ENCODE assay signal across 9 cellular contexts in the genomic region with DNA sequence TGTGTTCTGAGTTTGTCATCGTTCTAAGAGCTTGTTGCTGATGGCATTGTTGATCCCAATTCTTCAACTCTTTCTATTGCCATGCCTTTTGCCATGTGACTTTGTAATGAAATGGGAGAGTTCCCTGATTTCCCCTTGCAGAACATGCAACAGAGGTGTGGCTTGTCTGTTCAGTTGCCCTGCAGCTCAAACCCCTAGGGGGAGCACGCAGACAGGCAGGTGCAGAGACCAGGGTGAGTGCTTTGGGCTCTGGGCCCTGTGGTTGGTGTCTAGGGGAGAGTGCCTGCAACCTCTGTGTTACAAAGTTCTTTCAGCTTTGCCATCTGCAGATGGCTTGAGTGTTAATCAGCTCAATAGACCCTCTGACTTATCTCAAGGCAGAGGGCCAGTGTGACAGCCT.
A peak's percentile ranks its signal among the peaks of the same experiment; 100 is the strongest.
DNase-seq lines count a peak whose midpoint lies in the region; ATAC-seq lines count a peak whose summit lies in the region.
"Had no signal": no experiment of that assay in that cellular context is flagged by ENCODE, and none has a peak within 500 bp of the region (broad histone marks: within the 10 kb centered on the region; RNA-seq: fewer than 3 reads in every experiment).

No MANE protein-coding gene starts in this region.

- H3K4me3 Mint-ChIP-seq in activated T-cell treated with anti-CD3 and anti-CD28 coated beads, Interleukin-2, amount 50 U/mL, for 4 hours: no peak overlapping the region

- DNase-seq in activated CD4-positive, alpha-beta T cell treated with anti-CD3 and anti-CD28 coated beads for 24 hours (ENCODE audit: low read depth in 2 of 2): peak; percentile 7 to 12
- no peak for DNase-seq in activated CD4-positive, alpha-beta T cell treated with anti-CD3 and anti-CD28 coated beads for 1 hour
- peak; percentile 41 for DNase-seq in KBM-7
- peak; percentile 15 for DNase-seq in activated T-cell treated with anti-CD3 and anti-CD28 coated beads, Interleukin-2, amount 50 U/mL, for 4 hours
- DNase-seq in stimulated activated CD4-positive, alpha-beta T cell treated with anti-CD3 and anti-CD28 coated beads, Interleukin-4, amount 100 ng/mL, for 1 hour: peak; percentile 15
- no peak for DNase-seq in T-helper 9 cell
- DNase-seq in cortex of kidney (lab: John Stamatoyannopoulos, UW): no peak
- DNase-seq: IMR-90 had no signal

- H3K9me3 Mint-ChIP-seq in activated T-cell treated with anti-CD3 and anti-CD28 coated beads, Interleukin-2, amount 50 U/mL, for 4 hours: no peaks in the 10 kb centered on the region

- ATAC-seq in activated T-cell treated with anti-CD3 and anti-CD28 coated beads, Interleukin-2, amount 50 U/mL, for 4 hours: peak in 1 of 2 donors; percentile 51
- no peak for ATAC-seq in HG02678 (IDR thresholded peaks at IDR 0.05; ENCODE audit: unreplicated experiment)

- H3K27me3 Mint-ChIP-seq in activated T-cell treated with anti-CD3 and anti-CD28 coated beads, Interleukin-2, amount 50 U/mL, for 4 hours (ENCODE audit: low read depth): no peaks in the 10 kb centered on the region

- no peaks in the 10 kb centered on the region for H3K36me3 Mint-ChIP-seq in activated T-cell treated with anti-CD3 and anti-CD28 coated beads, Interleukin-2, amount 50 U/mL, for 4 hours (ENCODE audit: insufficient read depth)

- H3K4me1 Mint-ChIP-seq in activated T-cell treated with anti-CD3 and anti-CD28 coated beads, Interleukin-2, amount 50 U/mL, for 4 hours (ENCODE audit: low read depth): no peaks in the 10 kb centered on the region

- in situ Hi-C loops in KBM-7 (cut with MboI; ENCODE audit: low pct_unique_long_range_greater_than_20kb, low sequenced_read_pairs): no loop called here

Comparison
In these comparisons a context has a peak if more than half of its experiments do, and no peak if none do; other contexts are left out.
1. DNase-seq: peak in activated CD4-positive, alpha-beta T cell treated with anti-CD3 and anti-CD28 coated beads for 24 hours (2 of 2), KBM-7 (single experiment), activated T-cell treated with anti-CD3 and anti-CD28 coated beads, Interleukin-2, amount 50 U/mL, for 4 hours (single experiment) and stimulated activated CD4-positive, alpha-beta T cell treated with anti-CD3 and anti-CD28 coated beads, Interleukin-4, amount 100 ng/mL, for 1 hour (single experiment); none in activated CD4-positive, alpha-beta T cell treated with anti-CD3 and anti-CD28 coated beads for 1 hour (single experiment), T-helper 9 cell (single experiment) and cortex of kidney (single experiment).